ENCODE assay signal across 16 cellular contexts in the genomic region with DNA sequence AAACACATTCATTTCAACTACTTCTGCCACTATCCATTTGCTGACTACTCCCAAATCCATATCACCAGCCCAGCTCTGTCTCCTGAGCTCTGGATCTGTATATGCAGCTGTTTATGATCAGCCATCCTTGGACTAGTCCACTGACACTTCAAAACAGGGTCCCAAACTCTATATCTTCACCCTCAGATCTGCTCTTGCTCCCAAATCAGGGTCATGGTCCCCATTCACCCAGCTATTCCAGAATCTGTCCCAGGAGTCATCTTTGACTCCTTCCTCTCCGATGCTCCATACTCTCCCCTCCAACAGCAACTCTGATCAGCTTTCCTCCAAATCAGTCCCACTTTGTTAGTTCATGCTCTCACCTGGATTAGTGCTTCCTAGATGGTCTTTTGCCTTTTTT.
"Had no signal": no experiment of that assay in that cellular context is flagged by ENCODE, and none has a peak within 500 bp of the region (broad histone marks: within the 10 kb centered on the region; RNA-seq: fewer than 3 reads in every experiment).

No MANE protein-coding gene starts in this region.

- H3K4me2 ChIP-seq: hepatocyte, neural progenitor cell had no signal

- H3K27me3 ChIP-seq: foreskin keratinocyte, hepatocyte, neural progenitor cell, ovary, right atrium auricular region, upper lobe of left lung, uterus had no signal

- H3K36me3 Mint-ChIP-seq: natural killer cell, neural progenitor cell had no signal

- H3K4me1 ChIP-seq: foreskin keratinocyte, neural progenitor cell, uterus had no signal

- H2AFZ ChIP-seq: hepatocyte, neural progenitor cell had no signal

- H3K4me3 Mint-ChIP-seq: natural killer cell, neural progenitor cell had no signal

- H3K27ac Mint-ChIP-seq: natural killer cell, neural progenitor cell had no signal

- ATAC-seq: foreskin keratinocyte, natural killer cell had no signal

- H3K4me3 ChIP-seq: hepatocyte, mucosa of descending colon, neural progenitor cell, ovary, right atrium auricular region, upper lobe of left lung, uterus had no signal

- FAIRE-seq: small intestine had no signal

- H3K9me3 ChIP-seq: mucosa of descending colon, ovary, right atrium auricular region, upper lobe of left lung, uterus had no signal

- H3K36me3 ChIP-seq: neural progenitor cell, ovary, right atrium auricular region, upper lobe of left lung, uterus had no signal

- H3K27ac ChIP-seq: foreskin keratinocyte, hepatocyte, neural progenitor cell, ovary, right atrium auricular region, uterus had no signal

- H3K9me3 Mint-ChIP-seq: natural killer cell, neural progenitor cell had no signal

- DNase-seq: dermis blood vessel endothelial cell; foreskin keratinocyte; mammary epithelial cell; natural killer cell; nucleus accumbens; ovary; stimulated activated CD4-positive, alpha-beta T cell treated with anti-CD3 and anti-CD28 coated beads, Interleukin-12 subunit alpha, Interleukin-12 subunit beta, amount 100 ng/mL, for 4 hours; stimulated activated CD4-positive, alpha-beta T cell treated with anti-CD3 and anti-CD28 coated beads, Interleukin-2, amount 100 ng/mL, for 48 hours; stimulated activated naive CD4-positive, alpha-beta T cell treated with Interleukin-2 at 50 U/mL for 16 hours; upper lobe of left lung; uterus had no signal

- H3K9ac ChIP-seq: neural progenitor cell had no signal
